ENCODE assay signal across 13 cellular contexts in the genomic region with DNA sequence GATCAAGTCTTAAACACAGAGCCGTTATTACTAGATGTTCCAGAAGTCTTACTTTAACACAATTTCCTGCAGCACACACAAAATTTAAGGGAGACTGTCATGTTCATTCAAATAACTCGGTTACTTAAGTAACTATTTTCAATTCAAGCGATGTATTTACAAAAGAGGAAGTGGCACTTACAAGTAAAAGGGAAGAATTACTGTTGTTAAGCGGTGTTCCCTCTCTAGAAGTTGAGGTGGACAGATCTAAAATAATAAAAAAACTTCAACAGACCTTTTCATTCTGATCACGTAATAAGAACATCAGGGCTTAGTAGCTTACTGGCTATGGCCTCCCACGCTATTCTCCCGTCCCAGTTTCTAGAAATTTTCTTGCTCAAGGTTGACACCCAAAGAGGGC. TPM values are rescaled to one million over a fixed set of nuclear protein-coding genes. Genes with fewer than 3 reads are reported as not detected.
DNase-seq lines count a peak whose midpoint lies in the region; ATAC-seq and TF ChIP-seq lines count a peak whose summit lies in the region.
"Had no signal": no experiment of that assay in that cellular context is flagged by ENCODE, and none has a peak within 500 bp of the region (broad histone marks: within the 10 kb centered on the region; RNA-seq: fewer than 3 reads in every experiment).

No MANE protein-coding gene starts in this region.

- H3K9me2 ChIP-seq in DOHH2 (replicated peaks; ENCODE audit: control insufficient read depth, low read length) (no peaks in the 10 kb centered on the region), OCI-LY1 (ENCODE audit: low read depth, low read length) (no peaks in the 10 kb centered on the region)

- no peak overlapping the region for H2AFZ ChIP-seq in OCI-LY1 (ENCODE audit: low read length)

- H3K36me3 ChIP-seq in DOHH2 (ENCODE audit: control insufficient read depth, low read length) (peaks cover 70% of the 10 kb centered on the region), OCI-LY1 (ENCODE audit: insufficient read depth, low read length) (peaks cover 82% of the 10 kb centered on the region)

- POLR2A ChIA-PET in HEK293T (lab: Yijun Ruan, JAX) = no interaction called here

- H3K9me3 Mint-ChIP-seq in chondrocyte (ENCODE audit: low read depth) = no peaks in the 10 kb centered on the region
- H3K9me3 Mint-ChIP-seq: activated T-cell treated with anti-CD3 and anti-CD28 coated beads, Interleukin-2, amount 50 U/mL, for 4 hours had no signal

- H3F3A ChIP-seq in DOHH2 (ENCODE audit: control insufficient read depth, insufficient read depth) (peaks cover 34% of the 10 kb centered on the region), OCI-LY1 (ENCODE audit: insufficient read depth, low read length) (no peaks in the 10 kb centered on the region; the same call in 1 of the 2 replicates)

- no peak for TF ChIP-seq CTCF in DOHH2 (IDR thresholded peaks at IDR 0.05; ENCODE audit: low read depth, low read length, poor library complexity, severe bottlenecking)
- no peak for TF ChIP-seq CTCF in OCI-LY1 (IDR thresholded peaks at IDR 0.05; ENCODE audit: low read length)
- TF ChIP-seq CTCF in chondrocyte (IDR thresholded peaks at IDR 0.05) = no peak

- DNase-seq in GM19238 (ENCODE audit: insufficient read length, low spot score) (peak; percentile 3), chondrocyte (ENCODE audit: low spot score) (no peak), HEK293T (ENCODE audit: extremely low spot score) (no peak), left cardiac atrium (no peak)
- no peak for DNase-seq in stimulated activated CD4-positive, alpha-beta T cell treated with anti-CD3 and anti-CD28 coated beads, Interleukin-4, amount 100 ng/mL, for 4 hours
- DNase-seq: activated T-cell treated with anti-CD3 and anti-CD28 coated beads, Interleukin-2, amount 50 U/mL, for 4 hours; colonic mucosa; NCI-H446 treated with DMSO at 0.1 percent for 48 hours; pancreas; stimulated activated CD4-positive, alpha-beta T cell treated with anti-CD3 and anti-CD28 coated beads, Interleukin-1b, Interleukin-23, amount 100 ng/mL, for 48 hours had no signal

- H3K27ac Mint-ChIP-seq in chondrocyte (ENCODE audit: unreplicated experiment) = peak overlapping the region; percentile 8

- H3K27me3 ChIP-seq in DOHH2 (ENCODE audit: control insufficient read depth, low read length) (no peaks in the 10 kb centered on the region), OCI-LY1 (ENCODE audit: insufficient read depth, low read length) (no peaks in the 10 kb centered on the region)
- H3K27me3 ChIP-seq: colonic mucosa, pancreas had no signal

- no peaks in the 10 kb centered on the region for H3K4me1 Mint-ChIP-seq in chondrocyte (ENCODE audit: low read depth)

- H3K36me3 Mint-ChIP-seq in chondrocyte (ENCODE audit: low read depth) = peaks cover 45% of the 10 kb centered on the region

- H4K20me1 ChIP-seq in DOHH2 (ENCODE audit: control insufficient read depth, insufficient read depth, low read depth, low read length) (no peaks in the 10 kb centered on the region), OCI-LY1 (ENCODE audit: insufficient read depth, low read length) (no peaks in the 10 kb centered on the region)

- peaks cover 20% of the 10 kb centered on the region for H3K79me2 ChIP-seq in DOHH2 (ENCODE audit: control insufficient read depth, low read length)
- H3K79me2 ChIP-seq in OCI-LY1 (ENCODE audit: insufficient read depth, low read length) = no peaks in the 10 kb centered on the region

- peak overlapping the region; percentile 80 for H3K4me2 ChIP-seq in DOHH2 (ENCODE audit: low read length)
- H3K4me2 ChIP-seq in OCI-LY1 (ENCODE audit: low read length) = peak overlapping the region; percentile 59

- intact Hi-C loops in left cardiac atrium (cut with DNase I) = no loop called here

- H3K9me3 ChIP-seq in DOHH2 (ENCODE audit: control insufficient read depth, insufficient read depth, low read length) (no peaks in the 10 kb centered on the region), OCI-LY1 (ENCODE audit: low read length) (no peaks in the 10 kb centered on the region)
- H3K9me3 ChIP-seq: colonic mucosa, pancreas had no signal

- H3K27ac ChIP-seq in DOHH2 (ENCODE audit: low read depth, low read length) = peak overlapping the region; percentile 95
- H3K27ac ChIP-seq in OCI-LY1 (ENCODE audit: low read depth, low read length, poor library complexity, severe bottlenecking) = peak overlapping the region; percentile 82
- H3K27ac ChIP-seq: colonic mucosa, pancreas had no signal

- H3K4me3 ChIP-seq in DOHH2 (ENCODE audit: low read length) (peak overlapping the region; percentile 62), OCI-LY1 (ENCODE audit: low read depth, low read length, poor library complexity, severe bottlenecking) (peak overlapping the region; percentile 30)
- H3K4me3 ChIP-seq: colonic mucosa, pancreas had no signal

- ATAC-seq in esophagus mucosa (no peak), left cardiac atrium (no peak)
- ATAC-seq: activated T-cell treated with anti-CD3 and anti-CD28 coated beads, Interleukin-2, amount 50 U/mL, for 4 hours; pancreas had no signal

- CTCF ChIA-PET in HEK293T (lab: Yijun Ruan, JAX) = no interaction called here

- H3K4me1 ChIP-seq in DOHH2 (ENCODE audit: control insufficient read depth, low read length) = peaks cover 69% of the 10 kb centered on the region
- H3K4me1 ChIP-seq in OCI-LY1 (ENCODE audit: insufficient read depth, low read length, severe bottlenecking) = peaks cover 29% of the 10 kb centered on the region
- H3K4me1 ChIP-seq: colonic mucosa, pancreas had no signal

- no peaks in the 10 kb centered on the region for H3K27me3 Mint-ChIP-seq in chondrocyte (ENCODE audit: low read depth)

- peak overlapping the region; percentile 28; the same call in 1 of the 2 replicates for H3K9ac ChIP-seq in OCI-LY1 (ENCODE audit: low read length)

- H3K4me3 Mint-ChIP-seq in chondrocyte (ENCODE audit: unreplicated experiment) = no peak overlapping the region
- H3K4me3 Mint-ChIP-seq: activated T-cell treated with anti-CD3 and anti-CD28 coated beads, Interleukin-2, amount 50 U/mL, for 4 hours had no signal

TF ChIP-seq in HEK293T, 16 proteins besides CTCF, POLR2A, EP300 and RAD21:
- no peak for TF ChIP-seq HDGF (IDR thresholded peaks at IDR 0.05; ENCODE audit: borderline replicate concordance)
- TF ChIP-seq NFRKB (IDR thresholded peaks at IDR 0.05) = no peak
- no peak for TF ChIP-seq LEF1 (IDR thresholded peaks at IDR 0.05; ENCODE audit: borderline replicate concordance)
- TF ChIP-seq, protein P1, sequence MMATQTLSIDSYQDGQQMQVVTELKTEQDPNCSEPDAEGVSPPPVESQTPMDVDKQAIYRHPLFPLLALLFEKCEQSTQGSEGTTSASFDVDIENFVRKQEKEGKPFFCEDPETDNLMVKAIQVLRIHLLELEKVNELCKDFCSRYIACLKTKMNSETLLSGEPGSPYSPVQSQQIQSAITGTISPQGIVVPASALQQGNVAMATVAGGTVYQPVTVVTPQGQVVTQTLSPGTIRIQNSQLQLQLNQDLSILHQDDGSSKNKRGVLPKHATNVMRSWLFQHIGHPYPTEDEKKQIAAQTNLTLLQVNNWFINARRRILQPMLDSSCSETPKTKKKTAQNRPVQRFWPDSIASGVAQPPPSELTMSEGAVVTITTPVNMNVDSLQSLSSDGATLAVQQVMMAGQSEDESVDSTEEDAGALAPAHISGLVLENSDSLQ (IDR thresholded peaks at IDR 0.05) = no peak
- no peak for TF ChIP-seq FOXK2 (IDR thresholded peaks at IDR 0.05)
- TF ChIP-seq SUZ12 (IDR thresholded peaks at IDR 0.05) = no peak
- no peak for TF ChIP-seq ZNF384 (IDR thresholded peaks at IDR 0.05)
- no peak for TF ChIP-seq FOXA1 (IDR thresholded peaks at IDR 0.05)
- no peak for TF ChIP-seq ARNT (IDR thresholded peaks at IDR 0.05)
- TF ChIP-seq FOXM1 (IDR thresholded peaks at IDR 0.05; ENCODE audit: borderline replicate concordance) = no peak
- no peak for TF ChIP-seq ELF4 (IDR thresholded peaks at IDR 0.05)
- TF ChIP-seq CTBP1 (IDR thresholded peaks at IDR 0.05; ENCODE audit: borderline replicate concordance) = no peak
- TF ChIP-seq TARDBP (IDR thresholded peaks at IDR 0.05) = no peak
- no peak for TF ChIP-seq L3MBTL2 (conservative IDR thresholded peaks at IDR 0.05)
- no peak for TF ChIP-seq SP1 (IDR thresholded peaks at IDR 0.05)
- TF ChIP-seq BHLHE40 (IDR thresholded peaks at IDR 0.05; ENCODE audit: borderline replicate concordance) = no peak

RNA-seq across cellular contexts. Expression of a gene that starts 26.2 kb away (rescaled TPM):
- total RNA-seq in chondrocyte = 34.9 to 53.1 TPM (median 39.7 TPM) in 3 replicates
- total RNA-seq in esophagus mucosa = 18.2 TPM
- 10 to 100 TPM; 21.8 to 30.4 TPM for total RNA-seq in left cardiac atrium

RNA-seq across cellular contexts. Expression of a gene that starts 28.2 kb away (rescaled TPM):
- total RNA-seq in chondrocyte (56.0 to 72.4 TPM (median 57.9 TPM) in 3 replicates), esophagus mucosa (19.4 TPM), left cardiac atrium (10 to 100 TPM; 24.0 to 28.2 TPM)
